In genomic region chr19:7458675-7459074, GRCh38 we compare ENCODE assay signal across 25 cellular contexts.
"Had no signal": no experiment of that assay in that cellular context is flagged by ENCODE, and none has a peak within 500 bp of the region (broad histone marks: within the 10 kb centered on the region; RNA-seq: fewer than 3 reads in every experiment).

No MANE protein-coding gene starts in this region.

- H3K9me3 ChIP-seq: SJCRH30 had no signal

- H3K27me3 ChIP-seq: SJCRH30 had no signal

- H3K4me1 ChIP-seq: SJCRH30 had no signal

- ATAC-seq: K562, Panc1, Right ventricle myocardium inferior, SK-N-SH treated with all-trans-retinoic acid at 6 μM for 48 hours had no signal

- H3K4me3 ChIP-seq: K562, SJCRH30 had no signal

- H3K27ac ChIP-seq: HL-60, KMS-11, SJCRH30 had no signal

- H3K27me3 Mint-ChIP-seq: IgD-negative memory B cell had no signal

- H3K9me3 Mint-ChIP-seq: IgD-negative memory B cell had no signal

- H3K4me3 Mint-ChIP-seq: IgD-negative memory B cell had no signal

- DNase-seq: Kasumi-1, MM.1S, NCI-H1048, NCI-H1105, NCI-H1417, NCI-H146, NCI-H1694 treated with DMSO at 0.1 percent for 48 hours, NCI-H1930, NCI-H2081, NCI-H2107, NCI-H2227 treated with DMSO at 0.1 percent for 48 hours, NCI-H446, NCI-H510A, NCI-H524 treated with DMSO at 0.1 percent for 48 hours, NCI-H69, NCI-H774, SHP77 treated with DMSO at 0.1 percent for 48 hours, SJCRH30 had no signal
